24 cellular contexts compared by ENCODE assay signal in genomic region chr12:124603910-124604775, GRCh38. TPM values are rescaled to one million over a fixed set of nuclear protein-coding genes. Genes with fewer than 3 reads are reported as not detected.
A peak's percentile ranks its signal among the peaks of the same experiment; 100 is the strongest.
DNase-seq lines count a peak whose midpoint lies in the region; ATAC-seq and TF ChIP-seq lines count a peak whose summit lies in the region.
"Had no signal": no experiment of that assay in that cellular context is flagged by ENCODE, and none has a peak within 500 bp of the region (broad histone marks: within the 10 kb centered on the region; RNA-seq: fewer than 3 reads in every experiment).

No MANE protein-coding gene starts in this region.

- H3K4me1 ChIP-seq in BE2C (peaks cover 42% of the 10 kb centered on the region), neural progenitor cell (peaks cover 7% of the 10 kb centered on the region)

- H3K4me3 ChIP-seq in BE2C (ENCODE audit: low read depth, low read length) (no peak overlapping the region), neural progenitor cell (no peak overlapping the region), MG63 (no peak overlapping the region)
- H3K4me3 ChIP-seq: ovary, thoracic aorta had no signal

- H3K27me3 Mint-ChIP-seq in neural progenitor cell (ENCODE audit: insufficient read depth, low read depth) = peaks cover 24% of the 10 kb centered on the region
- peaks cover 37% of the 10 kb centered on the region for H3K27me3 Mint-ChIP-seq in activated T-helper 2 cell treated with anti-CD3 and anti-CD28 coated beads, Interferon-gamma antibody, Interleukin-2, Interleukin-4, amounts not matched to agents 10 μg/mL and 5 μg/mL and 100 μg/mL, durations not matched to agents 14 hours and 24 hours and 36 hours (ENCODE audit: low read depth)

- H3K4me3 Mint-ChIP-seq in neural progenitor cell = no peak overlapping the region
- no peak overlapping the region for H3K4me3 Mint-ChIP-seq in activated T-helper 2 cell treated with anti-CD3 and anti-CD28 coated beads, Interferon-gamma antibody, Interleukin-2, Interleukin-4, amounts not matched to agents 10 μg/mL and 5 μg/mL and 100 μg/mL, durations not matched to agents 14 hours and 24 hours and 36 hours (ENCODE audit: low read depth)
- H3K4me3 Mint-ChIP-seq: activated CD4-positive, alpha-beta memory T cell treated with anti-CD3 and anti-CD28 coated beads, Interleukin-2, amount 10 ng/mL, durations not matched to agents 7 days and 5 days; IgD-negative memory B cell; stimulated activated naive B cell treated with anti-CD40 and anti-IgM and Interleukin-4, amounts not matched to agents 10 μg/mL and 1 μg/mL and 100 μg/mL, for 72 hours had no signal

- H2AFZ ChIP-seq in neural progenitor cell (replicated peaks) = no peak overlapping the region

- H3K9ac ChIP-seq in neural progenitor cell = no peak overlapping the region

- H4K20me1 ChIP-seq in neural progenitor cell (ENCODE audit: low read depth) = no peaks in the 10 kb centered on the region

- peaks cover 22% of the 10 kb centered on the region for H3K4me1 Mint-ChIP-seq in neural progenitor cell
- peaks cover 9% of the 10 kb centered on the region for H3K4me1 Mint-ChIP-seq in activated T-helper 2 cell treated with anti-CD3 and anti-CD28 coated beads, Interferon-gamma antibody, Interleukin-2, Interleukin-4, amounts not matched to agents 10 μg/mL and 5 μg/mL and 100 μg/mL, durations not matched to agents 14 hours and 24 hours and 36 hours (ENCODE audit: low read depth)

- H3K36me3 ChIP-seq in BE2C = no peaks in the 10 kb centered on the region
- no peaks in the 10 kb centered on the region for H3K36me3 ChIP-seq in neural progenitor cell
- no peaks in the 10 kb centered on the region for H3K36me3 ChIP-seq in MG63
- H3K36me3 ChIP-seq: ovary, thoracic aorta, WERI-Rb-1 had no signal

- H3K4me2 ChIP-seq in neural progenitor cell = no peak overlapping the region

- DNase-seq in BE2C = peak; percentile 91
- DNase-seq in SK-N-DZ (ENCODE audit: low spot score) = peak; percentile 98
- peak; percentile 80 for DNase-seq in islet precursor cell
- DNase-seq in neural progenitor cell (ENCODE audit: low spot score) = no peak
- DNase-seq in MG63 = no peak
- no peak for DNase-seq in activated T-helper 2 cell treated with anti-CD3 and anti-CD28 coated beads, Interferon-gamma antibody, Interleukin-2, Interleukin-4, amounts not matched to agents 10 μg/mL and 5 μg/mL and 100 μg/mL, durations not matched to agents 14 hours and 24 hours and 36 hours (ENCODE audit: low spot score)
- DNase-seq in activated CD4-positive, CD25-positive, alpha-beta regulatory T cell (lab: John Stamatoyannopoulos, UW) = no peak
- DNase-seq: activated CD4-positive, alpha-beta memory T cell treated with anti-CD3 and anti-CD28 coated beads, Interleukin-2, amount 10 ng/mL, durations not matched to agents 7 days and 5 days; activated naive CD4-positive, alpha-beta T cell treated with Interleukin-2 at 50 U/mL for 16 hours; anterior cingulate cortex; effector CD8-positive, alpha-beta T cell; left cardiac atrium; MM.1S; NCI-H1436; ovary; SHP77 treated with DMSO at 0.1 percent for 48 hours; stimulated activated CD4-positive, alpha-beta T cell treated with anti-CD3 and anti-CD28 coated beads, Interleukin-2, amount 100 ng/mL, for 24 hours; stimulated activated naive B cell treated with anti-CD40 and anti-IgM and Interleukin-4, amounts not matched to agents 10 μg/mL and 1 μg/mL and 100 μg/mL, for 72 hours; WERI-Rb-1 had no signal

- H3F3A ChIP-seq in neural progenitor cell (ENCODE audit: low read depth) = peaks cover 11% of the 10 kb centered on the region

- H3K9me3 ChIP-seq in BE2C (0 out of 2 replicates have a peak, but pooled peaks cover 3% of the 10 kb centered on the region), neural progenitor cell (ENCODE audit: low read depth) (no peaks in the 10 kb centered on the region), MG63 (no peaks in the 10 kb centered on the region)
- H3K9me3 ChIP-seq: ovary, thoracic aorta had no signal

- H3K9me3 Mint-ChIP-seq in neural progenitor cell = peaks cover 5% of the 10 kb centered on the region
- peaks cover 3% of the 10 kb centered on the region for H3K9me3 Mint-ChIP-seq in activated T-helper 2 cell treated with anti-CD3 and anti-CD28 coated beads, Interferon-gamma antibody, Interleukin-2, Interleukin-4, amounts not matched to agents 10 μg/mL and 5 μg/mL and 100 μg/mL, durations not matched to agents 14 hours and 24 hours and 36 hours
- H3K9me3 Mint-ChIP-seq: activated CD4-positive, alpha-beta memory T cell treated with anti-CD3 and anti-CD28 coated beads, Interleukin-2, amount 10 ng/mL, durations not matched to agents 7 days and 5 days; IgD-negative memory B cell had no signal

- intact Hi-C loops in activated T-helper 2 cell treated with anti-CD3 and anti-CD28 coated beads, Interferon-gamma antibody, Interleukin-2, Interleukin-4, amounts not matched to agents 10 μg/mL and 5 μg/mL and 100 μg/mL, durations not matched to agents 14 hours and 24 hours and 36 hours (cut with micrococcal nuclease) = no loop called here

- no peaks in the 10 kb centered on the region for H3K36me3 Mint-ChIP-seq in neural progenitor cell
- H3K36me3 Mint-ChIP-seq in activated T-helper 2 cell treated with anti-CD3 and anti-CD28 coated beads, Interferon-gamma antibody, Interleukin-2, Interleukin-4, amounts not matched to agents 10 μg/mL and 5 μg/mL and 100 μg/mL, durations not matched to agents 14 hours and 24 hours and 36 hours (ENCODE audit: low read depth) = no peaks in the 10 kb centered on the region
- H3K36me3 Mint-ChIP-seq: IgD-negative memory B cell; stimulated activated naive B cell treated with anti-CD40 and anti-IgM and Interleukin-4, amounts not matched to agents 10 μg/mL and 1 μg/mL and 100 μg/mL, for 72 hours had no signal

- no peaks in the 10 kb centered on the region for H3K79me2 ChIP-seq in neural progenitor cell (ENCODE audit: low read depth)

- peak; percentile 28; the same call in 1 of the 2 replicates for TF ChIP-seq CTCF in BE2C (IDR thresholded peaks at IDR 0.05; ENCODE audit: low read depth, low read length)
- TF ChIP-seq CTCF in neural progenitor cell (IDR thresholded peaks at IDR 0.05) = no peak

- no peak for ATAC-seq in HG03097 (IDR thresholded peaks at IDR 0.05; ENCODE audit: low FRiP score, unreplicated experiment)
- ATAC-seq: esophagus mucosa; stimulated activated naive B cell treated with anti-CD40 and anti-IgM and Interleukin-4, amounts not matched to agents 10 μg/mL and 1 μg/mL and 100 μg/mL, for 72 hours had no signal

- H3K27ac ChIP-seq in neural progenitor cell = no peak overlapping the region
- H3K27ac ChIP-seq: HL-60, ovary, thoracic aorta, WERI-Rb-1 had no signal

- peak overlapping the region; percentile 74 for H3K27ac Mint-ChIP-seq in neural progenitor cell
- H3K27ac Mint-ChIP-seq in activated T-helper 2 cell treated with anti-CD3 and anti-CD28 coated beads, Interferon-gamma antibody, Interleukin-2, Interleukin-4, amounts not matched to agents 10 μg/mL and 5 μg/mL and 100 μg/mL, durations not matched to agents 14 hours and 24 hours and 36 hours = no peak overlapping the region
- H3K27ac Mint-ChIP-seq: activated CD4-positive, alpha-beta memory T cell treated with anti-CD3 and anti-CD28 coated beads, Interleukin-2, amount 10 ng/mL, durations not matched to agents 7 days and 5 days; stimulated activated naive B cell treated with anti-CD40 and anti-IgM and Interleukin-4, amounts not matched to agents 10 μg/mL and 1 μg/mL and 100 μg/mL, for 72 hours had no signal

- no peaks in the 10 kb centered on the region for H3K27me3 ChIP-seq in BE2C
- H3K27me3 ChIP-seq in neural progenitor cell = no peaks in the 10 kb centered on the region
- no peaks in the 10 kb centered on the region for H3K27me3 ChIP-seq in MG63
- H3K27me3 ChIP-seq: ovary had no signal

RNA-seq across cellular contexts. Expression of gene NCOR2, which starts 36.7 kb away (rescaled TPM):
- 138 TPM for polyA plus RNA-seq in BE2C (2012; ENCODE audit: insufficient read depth, insufficient read length, low read depth)
- polyA plus RNA-seq in SK-N-DZ (2014; cell fraction: cytosol; rRNA removed) = 11.5 and 13.0 TPM in 2 replicates
- polyA plus RNA-seq in SK-N-DZ (2014; cell fraction: nucleus; rRNA removed) = 19.1 and 41.1 TPM in 2 replicates
- total RNA-seq in neural progenitor cell (ENCODE audit: low replicate concordance) = 14.3 and 18.0 TPM in 2 replicates
- total RNA-seq in MG63 (2014; rRNA removed; shearing (Covaris generic); ENCODE audit: low replicate concordance) = 17.0 and 32.9 TPM in 2 replicates
- 109 and 119 TPM in 2 replicates for total RNA-seq in activated T-helper 2 cell treated with anti-CD3 and anti-CD28 coated beads, Interferon-gamma antibody, Interleukin-2, Interleukin-4, amounts not matched to agents 10 μg/mL and 5 μg/mL and 100 μg/mL, durations not matched to agents 14 hours and 24 hours and 36 hours

Comparison
In these comparisons a context has a peak if more than half of its experiments do, and no peak if none do; other contexts are left out.
1. DNase-seq: peak in BE2C (single experiment), SK-N-DZ (single experiment) and islet precursor cell (single experiment); none in neural progenitor cell (single experiment), MG63 (single experiment), activated T-helper 2 cell treated with anti-CD3 and anti-CD28 coated beads, Interferon-gamma antibody, Interleukin-2, Interleukin-4, amounts not matched to agents 10 μg/mL and 5 μg/mL and 100 μg/mL, durations not matched to agents 14 hours and 24 hours and 36 hours (single experiment) and activated CD4-positive, CD25-positive, alpha-beta regulatory T cell (0 of 4).